27 cellular contexts compared by ENCODE assay signal in genomic region chr19:50457300-50457699, GRCh38. TPM values are rescaled to one million over a fixed set of nuclear protein-coding genes. Genes with fewer than 3 reads are reported as not detected.
"Had no signal": no experiment of that assay in that cellular context is flagged by ENCODE, and none has a peak within 500 bp of the region (broad histone marks: within the 10 kb centered on the region; RNA-seq: fewer than 3 reads in every experiment).

No MANE protein-coding gene starts in this region.

- H3K36me3 ChIP-seq: stomach, suprapubic skin, thoracic aorta, thyroid gland, tibial artery, tibial nerve, transverse colon, upper lobe of left lung, upper lobe of right lung, uterus, vagina had no signal

- H3K27ac ChIP-seq: stomach, suprapubic skin, testis, thoracic aorta, thyroid gland, tibial artery, tibial nerve, transverse colon, upper lobe of left lung, upper lobe of right lung, uterus, vagina had no signal

- H3K27me3 ChIP-seq: testis, thyroid gland, vagina had no signal

- DNase-seq: stimulated activated CD4-positive, alpha-beta T cell treated with anti-CD3 and anti-CD28 coated beads, Interleukin-2, amount 100 ng/mL, for 48 hours; stimulated activated CD4-positive, alpha-beta T cell treated with anti-CD3 and anti-CD28 coated beads, Interleukin-4, amount 100 ng/mL, for 1 hour; stimulated activated CD4-positive, alpha-beta T cell treated with anti-CD3 and anti-CD28 coated beads, Interleukin-4, amount 100 ng/mL, for 24 hours; stimulated activated CD4-positive, alpha-beta T cell treated with anti-CD3 and anti-CD28 coated beads, Interleukin-4, amount 100 ng/mL, for 4 hours; stimulated activated CD8-positive, alpha-beta memory T cell treated with anti-CD3 and anti-CD28 coated beads, Interleukin-4, amount 100 ng/mL, for 48 hours; stimulated activated naive B cell treated with anti-CD40 and anti-IgM and Interleukin-4, amounts not matched to agents 10 μg/mL and 1 μg/mL and 100 μg/mL, for 72 hours; stimulated activated naive CD4-positive, alpha-beta T cell; stimulated activated naive CD4-positive, alpha-beta T cell treated with Interleukin-2 at 50 U/mL for 16 hours; stimulated activated naive CD8-positive, alpha-beta T cell treated with anti-CD3 and anti-CD28 coated beads, Interleukin-15, amount 100 ng/mL, for 72 hours; stimulated activated naive CD8-positive, alpha-beta T cell treated with anti-CD3 and anti-CD28 coated beads, Interleukin-15, Interleukin-2, amounts not matched to agents 100 U/mL and 50 U/mL, for 24 hours; stomach; substantia nigra; testis; thyroid gland; tibial artery; transverse colon; trophoblast cell; upper lobe of left lung; upper lobe of right lung; uterus had no signal

- H3K4me3 ChIP-seq: stomach, suprapubic skin, testis, thoracic aorta, thyroid gland, tibial artery, tibial nerve, transverse colon, upper lobe of left lung, upper lobe of right lung, uterus, vagina had no signal

- H3K4me1 ChIP-seq: stomach, suprapubic skin, testis, tibial artery, tibial nerve, transverse colon, upper lobe of left lung, upper lobe of right lung, uterus, vagina had no signal

- H3K9me3 ChIP-seq: stomach, suprapubic skin, testis, thoracic aorta, thyroid gland, tibial artery, tibial nerve, transverse colon, upper lobe of left lung, upper lobe of right lung, uterus, vagina had no signal

RNA-seq across cellular contexts. Expression of gene GARIN5A, which starts 19.3 kb away (rescaled TPM):
- total RNA-seq: subcutaneous adipose tissue, tibial nerve, urinary bladder, vagina had no signal

RNA-seq across cellular contexts. Expression of gene MYBPC2, which starts 24.6 kb away (rescaled TPM):
- total RNA-seq: stomach, subcutaneous adipose tissue, vagina had no signal

RNA-seq across cellular contexts. Expression of gene SPIB, which starts 38.6 kb away (rescaled TPM):
- total RNA-seq: subcutaneous adipose tissue, suprapubic skin, temporal lobe, thoracic aorta, thyroid gland, vagina had no signal
